Comparison of ENCODE assay signal across 25 cellular contexts in genomic region chr2:44559108-44559507, GRCh38.
"Had no signal": no experiment of that assay in that cellular context is flagged by ENCODE, and none has a peak within 500 bp of the region (broad histone marks: within the 10 kb centered on the region; RNA-seq: fewer than 3 reads in every experiment).

No MANE protein-coding gene starts in this region.

- H3K4me1 Mint-ChIP-seq: activated CD4-positive, alpha-beta T cell treated with anti-CD3 and anti-CD28 coated beads, Interleukin-2, amount 10 ng/mL, durations not matched to agents 24 days and 14 days had no signal

- H3K9me3 Mint-ChIP-seq: activated CD4-positive, alpha-beta T cell treated with anti-CD3 and anti-CD28 coated beads, Interleukin-2, amount 10 ng/mL, durations not matched to agents 24 days and 14 days; activated CD8-positive, alpha-beta T cell treated with anti-CD3 and anti-CD28 coated beads for 36 hours; activated naive CD8-positive, alpha-beta T cell treated with anti-CD3 and anti-CD28 coated beads for 36 hours; activated T-helper 17 cell treated with anti-CD3 and anti-CD28 coated beads, Interleukin-2, amount 50 U/mL, for 72 hours had no signal

- H3K36me3 ChIP-seq: brain microvascular endothelial cell, WERI-Rb-1 had no signal

- DNase-seq: activated CD4-positive, alpha-beta T cell treated with anti-CD3 and anti-CD28 coated beads, Interleukin-2, amount 10 ng/mL, durations not matched to agents 24 days and 14 days; activated CD4-positive, alpha-beta T cell treated with anti-CD3 and anti-CD28 coated beads, Interleukin-2, amount 50 U/mL, for 4 hours; activated CD8-positive, alpha-beta T cell treated with anti-CD3 and anti-CD28 coated beads for 36 hours; activated effector memory CD4-positive, alpha-beta T cell treated with anti-CD3 and anti-CD28 coated beads, Interleukin-2, amount 50 U/mL, for 16 hours; activated naive CD4-positive, alpha-beta T cell; activated naive CD4-positive, alpha-beta T cell treated with anti-CD3 and anti-CD28 coated beads, Interleukin-2, amount 50 U/mL, for 16 hours; activated naive CD8-positive, alpha-beta T cell treated with anti-CD3 and anti-CD28 coated beads for 36 hours; activated T-cell treated with anti-CD3 and anti-CD28 coated beads, Interleukin-2, amount 50 U/mL, for 1 hour; activated T-cell treated with anti-CD3 and anti-CD28 coated beads, Interleukin-2, amount 50 U/mL, for 72 hours; amniotic stem cell; aorta; brain microvascular endothelial cell; central memory CD4-positive, alpha-beta T cell; Karpas-422; NCI-H1092; NCI-H1436 treated with DMSO at 0.1 percent for 48 hours; NCI-H1694 treated with DMSO at 0.1 percent for 48 hours; NCI-H2029; NCI-H510A; OCI-M1; Right ventricle myocardium superior; SW 1271; T1000; WERI-Rb-1 had no signal

- H3K27ac ChIP-seq: brain microvascular endothelial cell, WERI-Rb-1 had no signal

- H3K4me3 Mint-ChIP-seq: activated CD4-positive, alpha-beta T cell treated with anti-CD3 and anti-CD28 coated beads, Interleukin-2, amount 10 ng/mL, durations not matched to agents 24 days and 14 days; activated CD8-positive, alpha-beta T cell treated with anti-CD3 and anti-CD28 coated beads for 36 hours; activated naive CD8-positive, alpha-beta T cell treated with anti-CD3 and anti-CD28 coated beads for 36 hours; activated T-cell treated with anti-CD3 and anti-CD28 coated beads, Interleukin-2, amount 50 U/mL, for 72 hours; activated T-helper 17 cell treated with anti-CD3 and anti-CD28 coated beads, Interleukin-2, amount 50 U/mL, for 72 hours had no signal

- H3K27me3 Mint-ChIP-seq: activated CD4-positive, alpha-beta T cell treated with anti-CD3 and anti-CD28 coated beads, Interleukin-2, amount 10 ng/mL, durations not matched to agents 24 days and 14 days; activated CD8-positive, alpha-beta T cell treated with anti-CD3 and anti-CD28 coated beads for 36 hours; activated naive CD8-positive, alpha-beta T cell treated with anti-CD3 and anti-CD28 coated beads for 36 hours; activated T-helper 17 cell treated with anti-CD3 and anti-CD28 coated beads, Interleukin-2, amount 50 U/mL, for 72 hours had no signal

- H3K27ac Mint-ChIP-seq: activated CD4-positive, alpha-beta T cell treated with anti-CD3 and anti-CD28 coated beads, Interleukin-2, amount 10 ng/mL, durations not matched to agents 24 days and 14 days; activated CD8-positive, alpha-beta T cell treated with anti-CD3 and anti-CD28 coated beads for 36 hours; activated naive CD8-positive, alpha-beta T cell treated with anti-CD3 and anti-CD28 coated beads for 36 hours; activated T-cell treated with anti-CD3 and anti-CD28 coated beads, Interleukin-2, amount 50 U/mL, for 72 hours; activated T-helper 17 cell treated with anti-CD3 and anti-CD28 coated beads, Interleukin-2, amount 50 U/mL, for 72 hours had no signal

- ATAC-seq: activated CD8-positive, alpha-beta T cell treated with anti-CD3 and anti-CD28 coated beads for 36 hours; activated T-cell treated with anti-CD3 and anti-CD28 coated beads, Interleukin-2, amount 50 U/mL, for 72 hours; activated T-helper 17 cell treated with anti-CD3 and anti-CD28 coated beads, Interleukin-2, amount 50 U/mL, for 72 hours had no signal

- H3K27me3 ChIP-seq: brain microvascular endothelial cell had no signal
